Comparison of ENCODE assay signal across 28 cellular contexts in the genomic region with DNA sequence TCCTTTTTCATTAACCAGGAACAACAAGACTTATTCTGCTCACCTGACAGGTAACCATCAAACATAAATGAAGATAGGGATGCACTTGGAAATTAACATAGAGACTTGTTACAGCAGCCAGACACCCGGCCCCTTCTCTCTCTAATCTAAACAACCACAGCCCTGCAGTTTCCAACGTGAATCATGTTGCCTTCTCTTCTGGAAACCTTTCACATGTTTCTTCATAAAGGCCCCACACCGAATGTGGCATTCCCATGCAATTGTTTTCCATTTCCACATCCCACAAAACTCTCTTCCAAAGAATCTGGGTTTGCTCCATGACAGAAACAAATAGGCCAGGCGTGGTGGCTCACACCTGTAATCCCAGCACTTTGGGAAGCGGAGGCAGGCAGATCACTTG. TPM values are rescaled to one million over a fixed set of nuclear protein-coding genes. Genes with fewer than 3 reads are reported as not detected.
DNase-seq lines count a peak whose midpoint lies in the region; ATAC-seq and TF ChIP-seq lines count a peak whose summit lies in the region.
"Had no signal": no experiment of that assay in that cellular context is flagged by ENCODE, and none has a peak within 500 bp of the region (broad histone marks: within the 10 kb centered on the region; RNA-seq: fewer than 3 reads in every experiment).

No MANE protein-coding gene starts in this region.

- BruUV-seq in MCF 10A (replicated peaks; lab: Mats Ljungman, UMichigan) = no TSS peak

- no peak overlapping the region for H3K4me3 ChIP-seq in breast epithelium
- H3K4me3 ChIP-seq in osteoblast (ENCODE audit: insufficient read depth, low read length) = no peak overlapping the region
- no peak overlapping the region for H3K4me3 ChIP-seq in neural progenitor cell
- H3K4me3 ChIP-seq in tibial artery = no peak overlapping the region
- H3K4me3 ChIP-seq: GM12878, sigmoid colon had no signal

- CTCF ChIA-PET in MCF 10A (lab: Yijun Ruan, JAX) = no interaction called here

- ATAC-seq in GM21825 (IDR thresholded peaks at IDR 0.05; ENCODE audit: unreplicated experiment) (no peak), GM18517 (IDR thresholded peaks at IDR 0.05; ENCODE audit: unreplicated experiment) (no peak)
- ATAC-seq: GM12878, HepG2, left ventricle myocardium superior, T-helper 17 cell had no signal

- no peaks in the 10 kb centered on the region for H3K79me2 ChIP-seq in osteoblast (ENCODE audit: insufficient read depth, low read length)
- no peaks in the 10 kb centered on the region for H3K79me2 ChIP-seq in neural progenitor cell (ENCODE audit: low read depth)

- no peak overlapping the region for H3K9ac ChIP-seq in neural progenitor cell

- H4K20me1 ChIP-seq in osteoblast (ENCODE audit: insufficient read depth, low read length) (no peaks in the 10 kb centered on the region), neural progenitor cell (ENCODE audit: low read depth) (peaks cover 4% of the 10 kb centered on the region)

- H3K27ac Mint-ChIP-seq in MCF 10A (ENCODE audit: low read depth, unreplicated experiment) (no peak overlapping the region), neural progenitor cell (no peak overlapping the region)
- H3K27ac Mint-ChIP-seq: activated CD4-positive, alpha-beta memory T cell treated with anti-CD3 and anti-CD28 coated beads for 36 hours; activated naive CD4-positive, alpha-beta T cell treated with anti-CD3 and anti-CD28 coated beads, Interleukin-2, amount 10 ng/mL, durations not matched to agents 7 days and 5 days; T-helper 17 cell had no signal

- H3K4me1 ChIP-seq in breast epithelium (peaks cover 18 to 21% of the 10 kb centered on the region in 2 donors), osteoblast (ENCODE audit: insufficient read depth, low read length) (peaks cover 50% of the 10 kb centered on the region), neural progenitor cell (peaks cover 26% of the 10 kb centered on the region), tibial artery (peaks cover 0 to 47% (median 42%) of the 10 kb centered on the region in 4 donors)
- H3K4me1 ChIP-seq: BE2C had no signal

- H3K4me1 Mint-ChIP-seq in MCF 10A (ENCODE audit: insufficient read depth, unreplicated experiment) = peaks cover 14% of the 10 kb centered on the region
- peaks cover 25% of the 10 kb centered on the region for H3K4me1 Mint-ChIP-seq in neural progenitor cell

- H3K4me2 ChIP-seq in osteoblast (ENCODE audit: insufficient read depth, low read length) = no peak overlapping the region
- no peak overlapping the region for H3K4me2 ChIP-seq in neural progenitor cell

- TF ChIP-seq POLR2A in breast epithelium (IDR thresholded peaks at IDR 0.05) = no peak

- H3K27me3 ChIP-seq in breast epithelium = no peaks in the 10 kb centered on the region
- peaks cover 3% of the 10 kb centered on the region for H3K27me3 ChIP-seq in osteoblast (ENCODE audit: insufficient read depth, low read length)
- no peaks in the 10 kb centered on the region for H3K27me3 ChIP-seq in neural progenitor cell
- H3K27me3 ChIP-seq in tibial artery = no peaks in the 10 kb centered on the region
- H3K27me3 ChIP-seq: BE2C, sigmoid colon had no signal

- H3K9me3 ChIP-seq in breast epithelium (no peaks in the 10 kb centered on the region), osteoblast (ENCODE audit: low read depth, low read length) (peaks cover 2% of the 10 kb centered on the region), neural progenitor cell (ENCODE audit: low read depth) (no peaks in the 10 kb centered on the region), tibial artery (peaks cover 0 to 7% (median 0%) of the 10 kb centered on the region in 3 donors)
- H3K9me3 ChIP-seq: BE2C had no signal

- no peaks in the 10 kb centered on the region for H3K36me3 ChIP-seq in breast epithelium
- H3K36me3 ChIP-seq in osteoblast (ENCODE audit: insufficient read depth, low read length) = no peaks in the 10 kb centered on the region
- no peaks in the 10 kb centered on the region for H3K36me3 ChIP-seq in neural progenitor cell
- no peaks in the 10 kb centered on the region for H3K36me3 ChIP-seq in tibial artery
- H3K36me3 ChIP-seq: BE2C, sigmoid colon had no signal

- DNase-seq in breast epithelium (ENCODE audit: low spot score in 2 of 2) = no peak
- no peak for DNase-seq in MCF 10A (ENCODE audit: unreplicated experiment)
- DNase-seq in fibroblast of gingiva (ENCODE audit: low read depth) = peak; percentile 53
- DNase-seq in osteoblast (ENCODE audit: insufficient read length, low spot score, missing footprints) = peak; percentile 77
- DNase-seq in neural progenitor cell (ENCODE audit: low spot score) = no peak
- no peak for DNase-seq in tibial artery
- DNase-seq: activated CD4-positive, alpha-beta memory T cell treated with anti-CD3 and anti-CD28 coated beads for 36 hours; activated CD4-positive, alpha-beta T cell treated with anti-CD3 and anti-CD28 coated beads for 1 hour; activated naive CD4-positive, alpha-beta T cell treated with anti-CD3 and anti-CD28 coated beads, Interleukin-2, amount 10 ng/mL, durations not matched to agents 7 days and 5 days; amniotic stem cell; BE2C; foreskin fibroblast; Kasumi-1; kidney; left ventricle myocardium superior; NCI-H2107; SHP77; sigmoid colon; stimulated activated CD4-positive, alpha-beta T cell treated with anti-CD3 and anti-CD28 coated beads, Interleukin-15, amount 100 ng/mL, for 24 hours; stimulated activated CD4-positive, alpha-beta T cell treated with anti-CD3 and anti-CD28 coated beads, Interleukin-4, amount 100 ng/mL, for 4 hours; T-helper 17 cell had no signal

- H3K27me3 Mint-ChIP-seq in MCF 10A (ENCODE audit: insufficient read depth, unreplicated experiment) = no peaks in the 10 kb centered on the region
- H3K27me3 Mint-ChIP-seq in neural progenitor cell (ENCODE audit: insufficient read depth, low read depth) = peaks cover 17% of the 10 kb centered on the region
- H3K27me3 Mint-ChIP-seq: activated CD4-positive, alpha-beta memory T cell treated with anti-CD3 and anti-CD28 coated beads for 36 hours; T-helper 17 cell had no signal

- H3K9me3 Mint-ChIP-seq in MCF 10A (ENCODE audit: unreplicated experiment) (peaks cover 9% of the 10 kb centered on the region), neural progenitor cell (peaks cover 33% of the 10 kb centered on the region)

- intact Hi-C loops in breast epithelium (cut with DNase I; ENCODE audit: low total_unique reads) = no loop called here
- intact Hi-C loops in MCF 10A (cut with micrococcal nuclease) = no loop called here
- intact Hi-C loops in tibial artery (cut with DNase I; ENCODE audit: low total_unique reads) = no loop called here

- H3K36me3 Mint-ChIP-seq in MCF 10A (ENCODE audit: insufficient read depth, unreplicated experiment) = no peaks in the 10 kb centered on the region
- H3K36me3 Mint-ChIP-seq in neural progenitor cell = peaks cover 5% of the 10 kb centered on the region
- H3K36me3 Mint-ChIP-seq: activated CD4-positive, alpha-beta memory T cell treated with anti-CD3 and anti-CD28 coated beads for 36 hours had no signal

- POLR2A ChIA-PET in MCF 10A (lab: Yijun Ruan, JAX) = no interaction called here

- H3K4me3 Mint-ChIP-seq in MCF 10A (ENCODE audit: unreplicated experiment) (no peak overlapping the region), neural progenitor cell (no peak overlapping the region)
- H3K4me3 Mint-ChIP-seq: activated CD4-positive, alpha-beta memory T cell treated with anti-CD3 and anti-CD28 coated beads for 36 hours; activated naive CD4-positive, alpha-beta T cell treated with anti-CD3 and anti-CD28 coated beads, Interleukin-2, amount 10 ng/mL, durations not matched to agents 7 days and 5 days; T-helper 17 cell had no signal

- H2AFZ ChIP-seq in osteoblast (ENCODE audit: low read length) (no peak overlapping the region), neural progenitor cell (replicated peaks) (no peak overlapping the region)

- H3K27ac ChIP-seq in breast epithelium = peak overlapping the region; percentile 90 to 96
- H3K27ac ChIP-seq in osteoblast (ENCODE audit: low read depth, low read length) = peak overlapping the region; percentile 91
- no peak overlapping the region for H3K27ac ChIP-seq in neural progenitor cell
- H3K27ac ChIP-seq in tibial artery = peak overlapping the region in 1 of 2 donors; percentile 86
- H3K27ac ChIP-seq: 22Rv1 had no signal

- TF ChIP-seq CTCF in breast epithelium (IDR thresholded peaks at IDR 0.05) = no peak
- no peak for TF ChIP-seq CTCF in MCF 10A (IDR thresholded peaks at IDR 0.05; ENCODE audit: unreplicated experiment)
- no peak for TF ChIP-seq CTCF in osteoblast (IDR thresholded peaks at IDR 0.05; ENCODE audit: extremely low read depth, low read depth, low read length)
- TF ChIP-seq CTCF in neural progenitor cell (IDR thresholded peaks at IDR 0.05) = no peak
- no peak for TF ChIP-seq CTCF in tibial artery (IDR thresholded peaks at IDR 0.05)

- H3F3A ChIP-seq in neural progenitor cell (ENCODE audit: low read depth) = peaks cover 36% of the 10 kb centered on the region

RNA-seq across cellular contexts. Expression of gene WDR86, which starts 15.0 kb away (rescaled TPM):
- total RNA-seq in breast epithelium (10 to 100 TPM; 15.5 to 61.5 (median 57.0) TPM), MCF 10A (2022) (not detected in 2 replicates), osteoblast (8.5 and 15.6 TPM in 2 replicates), neural progenitor cell (ENCODE audit: low replicate concordance) (15.0 and 33.0 TPM in 2 replicates)
- total RNA-seq: GM12878, pulmonary artery endothelial cell had no signal

RNA-seq across cellular contexts. Expression of gene CRYGN, which starts 15.1 kb away (rescaled TPM):
- total RNA-seq in breast epithelium (1 to 10 TPM in 1 of 3 donors, under 1 TPM in 1, not detected in 1; 0.98 to 1.3 TPM), MCF 10A (2022) (not detected in 2 replicates), osteoblast (0.59 and 0.72 TPM in 2 replicates), neural progenitor cell (ENCODE audit: low replicate concordance) (1.1 TPM in 1 of 2 replicates, not detected in the other)
- total RNA-seq: bronchial epithelial cell, GM12878, HepG2, left ventricle myocardium superior, pulmonary artery endothelial cell had no signal

Comparison
In these comparisons a context has a peak if more than half of its experiments do, and no peak if none do; other contexts are left out.
1. DNase-seq: peak in fibroblast of gingiva (single experiment) and osteoblast (single experiment); none in breast epithelium (0 of 2), MCF 10A (single experiment), neural progenitor cell (single experiment) and tibial artery (0 of 2).